ENCODE assay signal across 8 cellular contexts in genomic region chr12:131949431-131950181, GRCh38. TPM values are rescaled to one million over a fixed set of nuclear protein-coding genes. Genes with fewer than 3 reads are reported as not detected.
DNase-seq lines count a peak whose midpoint lies in the region; ATAC-seq and TF ChIP-seq lines count a peak whose summit lies in the region.

TSS of gene EP400 (plus strand) at chr12:131949942. CDS start at chr12:131960620, 10,678 bp downstream.

- peaks cover 32% of the 10 kb centered on the region for H3K4me1 Mint-ChIP-seq in activated B cell treated with CpG ODN at 0.5 μM for 24 hours

- H3K4me3 Mint-ChIP-seq in activated B cell treated with CpG ODN at 0.5 μM for 24 hours = peak within 1 kb of the TSS; percentile 93

- peak; percentile 98 for DNase-seq in AG08395 (ENCODE audit: low spot score)
- DNase-seq in NCI-H226 = peak; percentile 91
- peak; percentile 92 for DNase-seq in activated B cell treated with CpG ODN at 0.5 μM for 24 hours
- DNase-seq in caudate nucleus (lab: John Stamatoyannopoulos, UW) = peak in 59 of 61 donors; percentile 37 to 95 (median 85)
- DNase-seq in islet precursor cell = peak; percentile 98
- peak; percentile 97 for DNase-seq in stimulated activated CD4-positive, alpha-beta T cell treated with anti-CD3 and anti-CD28 coated beads, Interleukin-12 subunit alpha, Interleukin-12 subunit beta, amount 100 ng/mL, for 4 hours

- no peak for TF ChIP-seq CTCF in activated B cell treated with CpG ODN at 0.5 μM for 24 hours (IDR thresholded peaks at IDR 0.05)

- intact Hi-C loops in activated B cell treated with CpG ODN at 0.5 μM for 24 hours (cut with micrococcal nuclease) = loop anchor here (1.0 kb wide), 7 partner anchors 20 to 239 kb away; partner anchors contain the start of genes PUS1 and ULK1

- POLR2A ChIA-PET in activated B cell treated with CpG ODN at 0.5 μM for 24 hours (lab: Charles Lee) = interaction anchor here (0.6 to 1.9 kb wide), 10 partner anchors 21 to 1033 kb away, joined by 3 to 23 read pairs (median 4); partner anchors contain the start of genes PUS1 and SFSWAP

- peak within 1 kb of the TSS; percentile 70 for H3K27ac ChIP-seq in caudate nucleus (ENCODE audit: low read depth, low read length)

- peaks cover 9% of the 10 kb centered on the region for H3K36me3 Mint-ChIP-seq in activated B cell treated with CpG ODN at 0.5 μM for 24 hours (ENCODE audit: low read depth)

- CTCF ChIA-PET in activated B cell treated with CpG ODN at 0.5 μM for 24 hours (lab: Charles Lee) = interaction anchor here (1.0 to 1.4 kb wide), 2 partner anchors 114 to 194 kb away, joined by 3 to 4 read pairs; no protein-coding TSS in a partner anchor

- ATAC-seq in GM18909 (IDR thresholded peaks at IDR 0.05; ENCODE audit: poor library complexity, unreplicated experiment) = peak; percentile 90
- ATAC-seq in HG03159 (IDR thresholded peaks at IDR 0.05; ENCODE audit: unreplicated experiment) = peak; percentile 88
- ATAC-seq in activated B cell treated with CpG ODN at 0.5 μM for 24 hours (ENCODE audit: low read depth) = peak; percentile 97

- H3K27ac Mint-ChIP-seq in activated B cell treated with CpG ODN at 0.5 μM for 24 hours = peak within 1 kb of the TSS; percentile 80

- no peaks in the 10 kb centered on the region for H3K9me3 Mint-ChIP-seq in activated B cell treated with CpG ODN at 0.5 μM for 24 hours

- no peaks in the 10 kb centered on the region for H3K27me3 Mint-ChIP-seq in activated B cell treated with CpG ODN at 0.5 μM for 24 hours

RNA-seq across cellular contexts. Expression of gene EP400, which starts in this region (rescaled TPM):
- 57.8 and 65.6 TPM in 2 replicates for total RNA-seq in activated B cell treated with CpG ODN at 0.5 μM for 24 hours

Comparison
In these comparisons a context has a peak if more than half of its experiments do, and no peak if none do; other contexts are left out.
1. Peak in every context shown above with its lines: DNase-seq, ATAC-seq and H3K27ac ChIP-seq.